In the genomic region with DNA sequence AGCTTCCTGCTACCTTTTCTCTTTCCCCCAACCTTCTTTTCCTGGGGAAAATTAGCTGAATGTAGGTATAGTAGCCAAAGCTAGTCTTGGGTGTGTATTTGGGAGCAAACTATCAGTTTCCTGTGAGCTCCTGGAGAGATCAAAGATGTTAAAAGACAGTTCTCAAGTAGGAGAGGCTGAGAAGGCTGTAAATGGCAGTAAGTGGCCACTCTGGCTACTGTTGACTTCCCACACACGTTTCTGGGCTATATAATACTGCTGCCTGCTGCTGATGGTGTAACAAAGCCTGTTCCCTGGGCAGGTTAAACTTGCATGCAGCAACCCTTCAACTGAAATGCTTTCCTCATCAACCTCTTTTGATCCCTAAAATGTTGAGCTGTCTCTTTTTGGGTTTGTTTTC, we compare ENCODE assay signal across 21 cellular contexts. TPM values are rescaled to one million over a fixed set of nuclear protein-coding genes. Genes with fewer than 3 reads are reported as not detected.
A peak's percentile ranks its signal among the peaks of the same experiment; 100 is the strongest.
DNase-seq lines count a peak whose midpoint lies in the region; TF ChIP-seq lines count a peak whose summit lies in the region.
"Had no signal": no experiment of that assay in that cellular context is flagged by ENCODE, and none has a peak within 500 bp of the region (broad histone marks: within the 10 kb centered on the region; RNA-seq: fewer than 3 reads in every experiment).

No MANE protein-coding gene starts in this region.

- no CpG with 5 or more reads among the region's 1 CpG for WGBS in mesendoderm (ENCODE audit: extremely low coverage, insufficient coverage, low lambda C conversion rate)

- H3K4ac ChIP-seq in mesendoderm (ENCODE audit: low read depth, low read length): no peak overlapping the region

- H2BK15ac ChIP-seq in mesendoderm (replicated peaks; ENCODE audit: low read depth): no peak overlapping the region

- POLR2A ChIA-PET in GM10248 (lab: Yijun Ruan, JAX): no interaction called here

- H2AK5ac ChIP-seq in mesendoderm (ENCODE audit: low read length): no peak overlapping the region

- peaks cover 26% of the 10 kb centered on the region for H3K4me1 Mint-ChIP-seq in activated CD4-positive, alpha-beta T cell treated with anti-CD3 and anti-CD28 coated beads, Interleukin-2, amount 10 ng/mL, durations not matched to agents 24 days and 14 days
- H3K4me1 Mint-ChIP-seq in activated T-helper 1 cell treated with anti-CD3 and anti-CD28 coated beads, Interleukin-12 subunit alpha, Interleukin-12 subunit beta, Interleukin-2, Interleukin-4 antibody, amounts not matched to agents 30 ng/mL and 10 ng/mL and 1 ng/mL, durations not matched to agents 14 hours and 24 hours and 36 hours (ENCODE audit: low read depth): peaks cover 34% of the 10 kb centered on the region

- no peak overlapping the region for H3K56ac ChIP-seq in mesendoderm (ENCODE audit: low read length)

- peaks cover 46% of the 10 kb centered on the region for H3K36me3 Mint-ChIP-seq in activated CD4-positive, alpha-beta T cell treated with anti-CD3 and anti-CD28 coated beads, Interleukin-2, amount 10 ng/mL, durations not matched to agents 24 days and 14 days (ENCODE audit: low read depth)
- peaks cover 36% of the 10 kb centered on the region for H3K36me3 Mint-ChIP-seq in activated T-helper 1 cell treated with anti-CD3 and anti-CD28 coated beads, Interleukin-12 subunit alpha, Interleukin-12 subunit beta, Interleukin-2, Interleukin-4 antibody, amounts not matched to agents 30 ng/mL and 10 ng/mL and 1 ng/mL, durations not matched to agents 14 hours and 24 hours and 36 hours (ENCODE audit: low read depth)

- H3K27ac Mint-ChIP-seq in activated CD4-positive, alpha-beta T cell treated with anti-CD3 and anti-CD28 coated beads, Interleukin-2, amount 10 ng/mL, durations not matched to agents 24 days and 14 days: peak overlapping the region; percentile 61
- peak overlapping the region; percentile 42 for H3K27ac Mint-ChIP-seq in activated T-helper 1 cell treated with anti-CD3 and anti-CD28 coated beads, Interleukin-12 subunit alpha, Interleukin-12 subunit beta, Interleukin-2, Interleukin-4 antibody, amounts not matched to agents 30 ng/mL and 10 ng/mL and 1 ng/mL, durations not matched to agents 14 hours and 24 hours and 36 hours

- H4K8ac ChIP-seq in mesendoderm (ENCODE audit: low read depth, low read length): no peak overlapping the region

- H3K4me3 ChIP-seq in mesendoderm (ENCODE audit: low read length): no peak overlapping the region

- H3K36me3 ChIP-seq in mesendoderm (ENCODE audit: control insufficient read depth, insufficient read depth, low read length): no peaks in the 10 kb centered on the region

- no peaks in the 10 kb centered on the region for H3K27me3 ChIP-seq in mesendoderm (ENCODE audit: insufficient read depth, low read length, poor library complexity)

- no peaks in the 10 kb centered on the region for H3K27me3 Mint-ChIP-seq in activated CD4-positive, alpha-beta T cell treated with anti-CD3 and anti-CD28 coated beads, Interleukin-2, amount 10 ng/mL, durations not matched to agents 24 days and 14 days
- no peaks in the 10 kb centered on the region for H3K27me3 Mint-ChIP-seq in activated T-helper 1 cell treated with anti-CD3 and anti-CD28 coated beads, Interleukin-12 subunit alpha, Interleukin-12 subunit beta, Interleukin-2, Interleukin-4 antibody, amounts not matched to agents 30 ng/mL and 10 ng/mL and 1 ng/mL, durations not matched to agents 14 hours and 24 hours and 36 hours (ENCODE audit: insufficient read depth)

- peaks cover 33% of the 10 kb centered on the region for H3K79me2 ChIP-seq in mesendoderm (ENCODE audit: control insufficient read depth, insufficient read depth, low read length)

- CTCF ChIA-PET in GM10248 (lab: Yijun Ruan, JAX): interaction anchor here (0.9 to 3.4 kb wide), 4 partner anchors 10 to 19 kb away, joined by 3 to 20 read pairs (median 3); no protein-coding TSS in a partner anchor

- no peaks in the 10 kb centered on the region for H3K9me3 Mint-ChIP-seq in activated CD4-positive, alpha-beta T cell treated with anti-CD3 and anti-CD28 coated beads, Interleukin-2, amount 10 ng/mL, durations not matched to agents 24 days and 14 days
- H3K9me3 Mint-ChIP-seq in activated T-helper 1 cell treated with anti-CD3 and anti-CD28 coated beads, Interleukin-12 subunit alpha, Interleukin-12 subunit beta, Interleukin-2, Interleukin-4 antibody, amounts not matched to agents 30 ng/mL and 10 ng/mL and 1 ng/mL, durations not matched to agents 14 hours and 24 hours and 36 hours: no peaks in the 10 kb centered on the region

- no peak for TF ChIP-seq CTCF in GM10248 (IDR thresholded peaks at IDR 0.05; ENCODE audit: control extremely low read depth, extremely low read depth, low read depth, missing control alignments)

- H4K5ac ChIP-seq in mesendoderm (ENCODE audit: low read length): no peak overlapping the region

- H3K4me2 ChIP-seq in mesendoderm (ENCODE audit: low read length): no peak overlapping the region
- H3K4me2 ChIP-seq: KMS-11 had no signal

- peaks cover 15% of the 10 kb centered on the region for H3K4me1 ChIP-seq in mesendoderm (ENCODE audit: control insufficient read depth, low read depth, low read length)

- no peak overlapping the region for H3K27ac ChIP-seq in mesendoderm (ENCODE audit: low read depth, low read length)
- H3K27ac ChIP-seq: KMS-11 had no signal

- H3K4me3 Mint-ChIP-seq in activated CD4-positive, alpha-beta T cell treated with anti-CD3 and anti-CD28 coated beads, Interleukin-2, amount 10 ng/mL, durations not matched to agents 24 days and 14 days: no peak overlapping the region
- H3K4me3 Mint-ChIP-seq in activated T-helper 1 cell treated with anti-CD3 and anti-CD28 coated beads, Interleukin-12 subunit alpha, Interleukin-12 subunit beta, Interleukin-2, Interleukin-4 antibody, amounts not matched to agents 30 ng/mL and 10 ng/mL and 1 ng/mL, durations not matched to agents 14 hours and 24 hours and 36 hours: no peak overlapping the region

- DNase-seq in activated CD4-positive, alpha-beta T cell treated with anti-CD3 and anti-CD28 coated beads, Interleukin-2, amount 10 ng/mL, durations not matched to agents 24 days and 14 days: no peak
- no peak for DNase-seq in activated CD4-positive, alpha-beta T cell treated with anti-CD3 and anti-CD28 coated beads, Interleukin-2, amount 50 U/mL, for 1 hour
- no peak for DNase-seq in activated T-helper 1 cell treated with anti-CD3 and anti-CD28 coated beads, Interleukin-12 subunit alpha, Interleukin-12 subunit beta, Interleukin-2, Interleukin-4 antibody, amounts not matched to agents 30 ng/mL and 10 ng/mL and 1 ng/mL, durations not matched to agents 14 hours and 24 hours and 36 hours (ENCODE audit: low spot score)
- DNase-seq in mesendoderm (peak; percentile 56), cerebellar nuclear complex (lab: John Stamatoyannopoulos, UW) (no peak), GM10248 (ENCODE audit: extremely low spot score) (no peak), T-helper 9 cell (no peak)
- DNase-seq: AML-193, C1 segment of cervical spinal cord, DMS53, GDM1, IMR-90, NCI-H1092 treated with DMSO at 0.1 percent for 48 hours, NCI-H146, NCI-H2029, NCI-H2171, NCI-H345, NCI-H524 treated with DMSO at 0.1 percent for 48 hours, NCI-H82, OCI-M1 had no signal

- H3K79me1 ChIP-seq in mesendoderm (ENCODE audit: low read length): peaks cover 21% of the 10 kb centered on the region

- H2BK120ac ChIP-seq in mesendoderm (ENCODE audit: low read depth, low read length): no peak overlapping the region

- H3K9ac ChIP-seq in mesendoderm (ENCODE audit: low read length): no peak overlapping the region
- H3K9ac ChIP-seq: KMS-11 had no signal

- no peak overlapping the region for H3K23ac ChIP-seq in mesendoderm (ENCODE audit: low read length)

- H3K18ac ChIP-seq in mesendoderm (ENCODE audit: low read length): no peak overlapping the region

- H2BK5ac ChIP-seq in mesendoderm (ENCODE audit: low read length): no peak overlapping the region

- intact Hi-C loops in activated CD4-positive, alpha-beta T cell treated with anti-CD3 and anti-CD28 coated beads, Interleukin-2, amount 10 ng/mL, durations not matched to agents 24 days and 14 days (cut with micrococcal nuclease): no loop called here
- intact Hi-C loops in activated T-helper 1 cell treated with anti-CD3 and anti-CD28 coated beads, Interleukin-12 subunit alpha, Interleukin-12 subunit beta, Interleukin-2, Interleukin-4 antibody, amounts not matched to agents 30 ng/mL and 10 ng/mL and 1 ng/mL, durations not matched to agents 14 hours and 24 hours and 36 hours (cut with micrococcal nuclease): no loop called here

RNA-seq across cellular contexts. Expression of gene ARID3B, which starts 27.6 kb away (rescaled TPM):
- total RNA-seq in activated CD4-positive, alpha-beta T cell treated with anti-CD3 and anti-CD28 coated beads, Interleukin-2, amount 10 ng/mL, durations not matched to agents 24 days and 14 days: 31.1 and 33.9 TPM in 2 replicates
- total RNA-seq in activated T-helper 1 cell treated with anti-CD3 and anti-CD28 coated beads, Interleukin-12 subunit alpha, Interleukin-12 subunit beta, Interleukin-2, Interleukin-4 antibody, amounts not matched to agents 30 ng/mL and 10 ng/mL and 1 ng/mL, durations not matched to agents 14 hours and 24 hours and 36 hours: 48.8 and 53.6 TPM in 2 replicates
- polyA plus RNA-seq in mesendoderm (2013, experiment 1 of 2): 99.9 TPM
- polyA plus RNA-seq in mesendoderm (2013, experiment 2 of 2): 98.8 TPM

RNA-seq across cellular contexts. Expression of gene CLK3, which starts 47.0 kb away (rescaled TPM):
- total RNA-seq in activated CD4-positive, alpha-beta T cell treated with anti-CD3 and anti-CD28 coated beads, Interleukin-2, amount 10 ng/mL, durations not matched to agents 24 days and 14 days: 112 and 113 TPM in 2 replicates
- total RNA-seq in activated T-helper 1 cell treated with anti-CD3 and anti-CD28 coated beads, Interleukin-12 subunit alpha, Interleukin-12 subunit beta, Interleukin-2, Interleukin-4 antibody, amounts not matched to agents 30 ng/mL and 10 ng/mL and 1 ng/mL, durations not matched to agents 14 hours and 24 hours and 36 hours: 103 and 107 TPM in 2 replicates
- polyA plus RNA-seq in mesendoderm (2013, experiment 1 of 2): 35.9 TPM
- polyA plus RNA-seq in mesendoderm (2013, experiment 2 of 2): 38.3 TPM
